ENCODE assay signal across 1 cellular context in the genomic region with DNA sequence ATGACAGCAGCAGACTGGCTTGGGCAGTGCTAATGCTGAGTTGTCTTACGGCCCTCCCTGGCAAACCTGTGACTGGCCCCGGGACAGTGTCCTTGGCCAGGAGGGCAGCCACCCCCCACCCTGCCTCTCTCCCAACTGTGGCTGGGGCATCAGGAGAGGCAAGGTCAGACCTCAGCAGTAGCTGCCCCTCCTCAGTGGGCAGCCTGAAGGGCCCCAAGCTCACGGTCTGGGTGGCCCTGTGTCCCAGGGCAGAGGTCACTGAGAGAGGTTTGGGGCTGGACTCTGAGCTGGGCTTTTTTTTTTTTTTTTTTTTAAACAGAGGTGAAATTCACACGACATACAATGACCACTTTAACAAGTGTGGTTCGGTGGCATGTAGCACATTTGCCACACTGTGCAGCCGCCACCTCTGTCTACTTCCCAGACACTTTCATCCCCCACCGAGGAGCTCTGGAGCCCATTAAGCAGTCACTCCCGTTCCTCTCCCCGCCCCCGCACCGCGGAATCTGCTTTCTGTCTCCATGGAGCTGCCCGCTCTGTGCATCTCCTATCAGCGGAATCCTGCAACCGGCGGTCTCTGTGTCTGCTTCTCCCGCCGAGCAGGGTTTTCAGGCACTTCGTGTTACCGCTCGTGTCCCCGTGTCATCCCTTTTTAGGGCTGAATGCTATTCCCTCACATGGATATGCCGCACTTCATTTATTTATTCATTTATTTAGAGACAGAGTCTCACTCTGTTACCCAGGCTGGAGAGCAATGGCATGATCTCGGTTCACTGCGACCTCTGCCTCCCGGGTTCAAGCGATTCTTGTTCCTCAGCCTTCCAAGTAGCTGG.
TF ChIP-seq lines count a peak whose summit lies in the region.

No MANE protein-coding gene starts in this region.

TF ChIP-seq in HepG2, 621 proteins besides CTCF, POLR2A, EP300 and RAD21 (continued from another document and continues in another):
- TF ChIP-seq, protein P1, sequence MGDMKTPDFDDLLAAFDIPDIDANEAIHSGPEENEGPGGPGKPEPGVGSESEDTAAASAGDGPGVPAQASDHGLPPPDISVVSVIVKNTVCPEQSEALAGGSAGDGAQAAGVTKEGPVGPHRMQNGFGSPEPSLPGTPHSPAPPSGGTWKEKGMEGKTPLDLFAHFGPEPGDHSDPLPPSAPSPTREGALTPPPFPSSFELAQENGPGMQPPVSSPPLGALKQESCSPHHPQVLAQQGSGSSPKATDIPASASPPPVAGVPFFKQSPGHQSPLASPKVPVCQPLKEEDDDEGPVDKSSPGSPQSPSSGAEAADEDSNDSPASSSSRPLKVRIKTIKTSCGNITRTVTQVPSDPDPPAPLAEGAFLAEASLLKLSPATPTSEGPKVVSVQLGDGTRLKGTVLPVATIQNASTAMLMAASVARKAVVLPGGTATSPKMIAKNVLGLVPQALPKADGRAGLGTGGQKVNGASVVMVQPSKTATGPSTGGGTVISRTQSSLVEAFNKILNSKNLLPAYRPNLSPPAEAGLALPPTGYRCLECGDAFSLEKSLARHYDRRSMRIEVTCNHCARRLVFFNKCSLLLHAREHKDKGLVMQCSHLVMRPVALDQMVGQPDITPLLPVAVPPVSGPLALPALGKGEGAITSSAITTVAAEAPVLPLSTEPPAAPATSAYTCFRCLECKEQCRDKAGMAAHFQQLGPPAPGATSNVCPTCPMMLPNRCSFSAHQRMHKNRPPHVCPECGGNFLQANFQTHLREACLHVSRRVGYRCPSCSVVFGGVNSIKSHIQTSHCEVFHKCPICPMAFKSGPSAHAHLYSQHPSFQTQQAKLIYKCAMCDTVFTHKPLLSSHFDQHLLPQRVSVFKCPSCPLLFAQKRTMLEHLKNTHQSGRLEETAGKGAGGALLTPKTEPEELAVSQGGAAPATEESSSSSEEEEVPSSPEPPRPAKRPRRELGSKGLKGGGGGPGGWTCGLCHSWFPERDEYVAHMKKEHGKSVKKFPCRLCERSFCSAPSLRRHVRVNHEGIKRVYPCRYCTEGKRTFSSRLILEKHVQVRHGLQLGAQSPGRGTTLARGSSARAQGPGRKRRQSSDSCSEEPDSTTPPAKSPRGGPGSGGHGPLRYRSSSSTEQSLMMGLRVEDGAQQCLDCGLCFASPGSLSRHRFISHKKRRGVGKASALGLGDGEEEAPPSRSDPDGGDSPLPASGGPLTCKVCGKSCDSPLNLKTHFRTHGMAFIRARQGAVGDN (CRISPR knock-in tag; IDR thresholded peaks at IDR 0.05): peak; percentile 54; the same call in 1 of the 2 replicates
- TF ChIP-seq, protein P2, sequence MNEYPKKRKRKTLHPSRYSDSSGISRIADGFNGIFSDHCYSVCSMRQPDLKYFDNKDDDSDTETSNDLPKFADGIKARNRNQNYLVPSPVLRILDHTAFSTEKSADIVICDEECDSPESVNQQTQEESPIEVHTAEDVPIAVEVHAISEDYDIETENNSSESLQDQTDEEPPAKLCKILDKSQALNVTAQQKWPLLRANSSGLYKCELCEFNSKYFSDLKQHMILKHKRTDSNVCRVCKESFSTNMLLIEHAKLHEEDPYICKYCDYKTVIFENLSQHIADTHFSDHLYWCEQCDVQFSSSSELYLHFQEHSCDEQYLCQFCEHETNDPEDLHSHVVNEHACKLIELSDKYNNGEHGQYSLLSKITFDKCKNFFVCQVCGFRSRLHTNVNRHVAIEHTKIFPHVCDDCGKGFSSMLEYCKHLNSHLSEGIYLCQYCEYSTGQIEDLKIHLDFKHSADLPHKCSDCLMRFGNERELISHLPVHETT (CRISPR knock-in tag; conservative IDR thresholded peaks at IDR 0.05): no peak
- no peak for TF ChIP-seq KLF15 (CRISPR knock-in tag; IDR thresholded peaks at IDR 0.05; ENCODE audit: borderline replicate concordance)
- TF ChIP-seq ZNF329 (CRISPR knock-in tag; IDR thresholded peaks at IDR 0.05; ENCODE audit: low read depth): no peak
- no peak for TF ChIP-seq ZNF160 (CRISPR knock-in tag; IDR thresholded peaks at IDR 0.05)
- no peak for TF ChIP-seq ZNF260 (CRISPR knock-in tag; IDR thresholded peaks at IDR 0.05; ENCODE audit: borderline replicate concordance, low read depth)
- TF ChIP-seq, protein P3, sequence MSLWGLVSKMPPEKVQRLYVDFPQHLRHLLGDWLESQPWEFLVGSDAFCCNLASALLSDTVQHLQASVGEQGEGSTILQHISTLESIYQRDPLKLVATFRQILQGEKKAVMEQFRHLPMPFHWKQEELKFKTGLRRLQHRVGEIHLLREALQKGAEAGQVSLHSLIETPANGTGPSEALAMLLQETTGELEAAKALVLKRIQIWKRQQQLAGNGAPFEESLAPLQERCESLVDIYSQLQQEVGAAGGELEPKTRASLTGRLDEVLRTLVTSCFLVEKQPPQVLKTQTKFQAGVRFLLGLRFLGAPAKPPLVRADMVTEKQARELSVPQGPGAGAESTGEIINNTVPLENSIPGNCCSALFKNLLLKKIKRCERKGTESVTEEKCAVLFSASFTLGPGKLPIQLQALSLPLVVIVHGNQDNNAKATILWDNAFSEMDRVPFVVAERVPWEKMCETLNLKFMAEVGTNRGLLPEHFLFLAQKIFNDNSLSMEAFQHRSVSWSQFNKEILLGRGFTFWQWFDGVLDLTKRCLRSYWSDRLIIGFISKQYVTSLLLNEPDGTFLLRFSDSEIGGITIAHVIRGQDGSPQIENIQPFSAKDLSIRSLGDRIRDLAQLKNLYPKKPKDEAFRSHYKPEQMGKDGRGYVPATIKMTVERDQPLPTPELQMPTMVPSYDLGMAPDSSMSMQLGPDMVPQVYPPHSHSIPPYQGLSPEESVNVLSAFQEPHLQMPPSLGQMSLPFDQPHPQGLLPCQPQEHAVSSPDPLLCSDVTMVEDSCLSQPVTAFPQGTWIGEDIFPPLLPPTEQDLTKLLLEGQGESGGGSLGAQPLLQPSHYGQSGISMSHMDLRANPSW (CRISPR knock-in tag; IDR thresholded peaks at IDR 0.05; ENCODE audit: borderline replicate concordance): no peak
- TF ChIP-seq EZH2 (conservative IDR thresholded peaks at IDR 0.05; ENCODE audit: low read depth, low read length): 0 out of 2 replicates have a peak, but pooled peaks have one; percentile 51
- 0 out of 2 replicates have a peak, but pooled peaks have one; percentile 32 for TF ChIP-seq PCBP1 (IDR thresholded peaks at IDR 0.05; ENCODE audit: borderline replicate concordance, low read depth, low read length)
- no peak for TF ChIP-seq HHEX (CRISPR knock-in tag; IDR thresholded peaks at IDR 0.05)
- peak; percentile 24; the same call in 1 of the 2 replicates for TF ChIP-seq ZNF331 (CRISPR knock-in tag; IDR thresholded peaks at IDR 0.05)
- no peak for TF ChIP-seq ZNF121 (CRISPR knock-in tag; IDR thresholded peaks at IDR 0.05)
- TF ChIP-seq DZIP1 (CRISPR knock-in tag; IDR thresholded peaks at IDR 0.05): peak; percentile 85; the same call in 1 of the 2 replicates
- TF ChIP-seq, protein P4, sequence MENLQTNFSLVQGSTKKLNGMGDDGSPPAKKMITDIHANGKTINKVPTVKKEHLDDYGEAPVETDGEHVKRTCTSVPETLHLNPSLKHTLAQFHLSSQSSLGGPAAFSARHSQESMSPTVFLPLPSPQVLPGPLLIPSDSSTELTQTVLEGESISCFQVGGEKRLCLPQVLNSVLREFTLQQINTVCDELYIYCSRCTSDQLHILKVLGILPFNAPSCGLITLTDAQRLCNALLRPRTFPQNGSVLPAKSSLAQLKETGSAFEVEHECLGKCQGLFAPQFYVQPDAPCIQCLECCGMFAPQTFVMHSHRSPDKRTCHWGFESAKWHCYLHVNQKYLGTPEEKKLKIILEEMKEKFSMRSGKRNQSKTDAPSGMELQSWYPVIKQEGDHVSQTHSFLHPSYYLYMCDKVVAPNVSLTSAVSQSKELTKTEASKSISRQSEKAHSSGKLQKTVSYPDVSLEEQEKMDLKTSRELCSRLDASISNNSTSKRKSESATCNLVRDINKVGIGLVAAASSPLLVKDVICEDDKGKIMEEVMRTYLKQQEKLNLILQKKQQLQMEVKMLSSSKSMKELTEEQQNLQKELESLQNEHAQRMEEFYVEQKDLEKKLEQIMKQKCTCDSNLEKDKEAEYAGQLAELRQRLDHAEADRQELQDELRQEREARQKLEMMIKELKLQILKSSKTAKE (CRISPR knock-in tag; IDR thresholded peaks at IDR 0.05; ENCODE audit: borderline replicate concordance): 0 out of 2 replicates have a peak, but pooled peaks have one; percentile 9
- peak; percentile 55 for TF ChIP-seq SALL1 (CRISPR knock-in tag; IDR thresholded peaks at IDR 0.05)
- TF ChIP-seq HINFP (CRISPR knock-in tag; IDR thresholded peaks at IDR 0.05; ENCODE audit: low read depth): no peak
- TF ChIP-seq, protein P5, sequence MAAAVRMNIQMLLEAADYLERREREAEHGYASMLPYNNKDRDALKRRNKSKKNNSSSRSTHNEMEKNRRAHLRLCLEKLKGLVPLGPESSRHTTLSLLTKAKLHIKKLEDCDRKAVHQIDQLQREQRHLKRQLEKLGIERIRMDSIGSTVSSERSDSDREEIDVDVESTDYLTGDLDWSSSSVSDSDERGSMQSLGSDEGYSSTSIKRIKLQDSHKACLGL (CRISPR knock-in tag; IDR thresholded peaks at IDR 0.05): no peak
- TF ChIP-seq HOXA3 (CRISPR knock-in tag; IDR thresholded peaks at IDR 0.05): peak; percentile 64; the same call in 1 of the 2 replicates
- TF ChIP-seq NR2F6 (IDR thresholded peaks at IDR 0.05): peak; percentile 88
- peak; percentile 81 for TF ChIP-seq NR2F6 (CRISPR knock-in tag; IDR thresholded peaks at IDR 0.05)
- TF ChIP-seq, protein P6, sequence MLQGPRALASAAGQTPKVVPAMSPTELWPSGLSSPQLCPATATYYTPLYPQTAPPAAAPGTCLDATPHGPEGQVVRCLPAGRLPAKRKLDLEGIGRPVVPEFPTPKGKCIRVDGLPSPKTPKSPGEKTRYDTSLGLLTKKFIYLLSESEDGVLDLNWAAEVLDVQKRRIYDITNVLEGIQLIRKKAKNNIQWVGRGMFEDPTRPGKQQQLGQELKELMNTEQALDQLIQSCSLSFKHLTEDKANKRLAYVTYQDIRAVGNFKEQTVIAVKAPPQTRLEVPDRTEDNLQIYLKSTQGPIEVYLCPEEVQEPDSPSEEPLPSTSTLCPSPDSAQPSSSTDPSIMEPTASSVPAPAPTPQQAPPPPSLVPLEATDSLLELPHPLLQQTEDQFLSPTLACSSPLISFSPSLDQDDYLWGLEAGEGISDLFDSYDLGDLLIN (CRISPR knock-in tag; IDR thresholded peaks at IDR 0.05; ENCODE audit: borderline replicate concordance): no peak
- TF ChIP-seq ZSCAN12 (CRISPR knock-in tag; IDR thresholded peaks at IDR 0.05): no peak
- TF ChIP-seq MTA1 (CRISPR knock-in tag; IDR thresholded peaks at IDR 0.05; ENCODE audit: borderline replicate concordance): peak; percentile 75; the same call in 1 of the 2 replicates
- 0 out of 2 replicates have a peak, but pooled peaks have one; percentile 32 for TF ChIP-seq ZBTB1 (CRISPR knock-in tag; IDR thresholded peaks at IDR 0.05; ENCODE audit: borderline replicate concordance)
- no peak for TF ChIP-seq PAF1 (CRISPR knock-in tag; IDR thresholded peaks at IDR 0.05)
- peak; percentile 42; the same call in 1 of the 2 replicates for TF ChIP-seq ZMYM2 (CRISPR knock-in tag; IDR thresholded peaks at IDR 0.05)
- TF ChIP-seq DPF2 (CRISPR knock-in tag; IDR thresholded peaks at IDR 0.05; ENCODE audit: borderline replicate concordance, low read depth): 0 out of 2 replicates have a peak, but pooled peaks have one; percentile 48
- no peak for TF ChIP-seq FOXK1 (CRISPR knock-in tag; IDR thresholded peaks at IDR 0.05; ENCODE audit: borderline replicate concordance, low read depth)
- TF ChIP-seq MATR3 (CRISPR knock-in tag; IDR thresholded peaks at IDR 0.05): no peak
- TF ChIP-seq ARID2 (CRISPR knock-in tag; IDR thresholded peaks at IDR 0.05; ENCODE audit: borderline replicate concordance): no peak
- TF ChIP-seq SPEN (CRISPR knock-in tag; IDR thresholded peaks at IDR 0.05; ENCODE audit: low read depth): peak; percentile 43; the same call in 1 of the 2 replicates
- peak; percentile 28; the same call in 1 of the 2 replicates for TF ChIP-seq DMAP1 (CRISPR knock-in tag; IDR thresholded peaks at IDR 0.05)
- no peak for TF ChIP-seq EEA1 (CRISPR knock-in tag; IDR thresholded peaks at IDR 0.05; ENCODE audit: borderline replicate concordance)
- TF ChIP-seq, protein P7, sequence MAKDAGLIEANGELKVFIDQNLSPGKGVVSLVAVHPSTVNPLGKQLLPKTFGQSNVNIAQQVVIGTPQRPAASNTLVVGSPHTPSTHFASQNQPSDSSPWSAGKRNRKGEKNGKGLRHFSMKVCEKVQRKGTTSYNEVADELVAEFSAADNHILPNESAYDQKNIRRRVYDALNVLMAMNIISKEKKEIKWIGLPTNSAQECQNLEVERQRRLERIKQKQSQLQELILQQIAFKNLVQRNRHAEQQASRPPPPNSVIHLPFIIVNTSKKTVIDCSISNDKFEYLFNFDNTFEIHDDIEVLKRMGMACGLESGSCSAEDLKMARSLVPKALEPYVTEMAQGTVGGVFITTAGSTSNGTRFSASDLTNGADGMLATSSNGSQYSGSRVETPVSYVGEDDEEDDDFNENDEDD (CRISPR knock-in tag; IDR thresholded peaks at IDR 0.05; ENCODE audit: borderline replicate concordance): no peak
- TF ChIP-seq MYC (CRISPR knock-in tag; IDR thresholded peaks at IDR 0.05; ENCODE audit: borderline replicate concordance): peak; percentile 55; the same call in 1 of the 2 replicates
- TF ChIP-seq SKI (IDR thresholded peaks at IDR 0.05; ENCODE audit: partially characterized antibody): no peak
- TF ChIP-seq ZNF296 (CRISPR knock-in tag; conservative IDR thresholded peaks at IDR 0.05): peak; percentile 52; the same call in 1 of the 2 replicates
- no peak for TF ChIP-seq NONO (IDR thresholded peaks at IDR 0.05)
- TF ChIP-seq NONO (CRISPR knock-in tag; conservative IDR thresholded peaks at IDR 0.05): peak; percentile 69; the same call in 1 of the 2 replicates
- no peak for TF ChIP-seq MBD4 (IDR thresholded peaks at IDR 0.05; ENCODE audit: borderline replicate concordance, low read length)
- peak; percentile 84 for TF ChIP-seq NR2C2 (CRISPR knock-in tag; IDR thresholded peaks at IDR 0.05; ENCODE audit: borderline replicate concordance)
